In genomic region chr5:149371296-149371962, GRCh38 we compare ENCODE assay signal across 8 cellular contexts. TPM values are rescaled to one million over a fixed set of nuclear protein-coding genes. Genes with fewer than 3 reads are reported as not detected.
DNase-seq lines count a peak whose midpoint lies in the region; ATAC-seq and TF ChIP-seq lines count a peak whose summit lies in the region.

No MANE protein-coding gene starts in this region.

- H3K4me1 ChIP-seq in BE2C = no peaks in the 10 kb centered on the region; the same call in 1 of the 2 replicates

- H3K27me3 ChIP-seq in BE2C = no peaks in the 10 kb centered on the region

- ATAC-seq in GM19025 (IDR thresholded peaks at IDR 0.05; ENCODE audit: low read depth, unreplicated experiment) (peak; percentile 65), HG03159 (IDR thresholded peaks at IDR 0.05; ENCODE audit: unreplicated experiment) (peak; percentile 86)
- ATAC-seq in stimulated activated naive B cell treated with anti-CD40 and anti-IgM and Interleukin-4, amounts not matched to agents 10 μg/mL and 1 μg/mL and 100 μg/mL, for 72 hours (replicated peaks) = peak; percentile 92 to 95

- H3K4me1 Mint-ChIP-seq in stimulated activated naive B cell treated with anti-CD40 and anti-IgM and Interleukin-4, amounts not matched to agents 10 μg/mL and 1 μg/mL and 100 μg/mL, for 72 hours = peaks cover 7 to 18% of the 10 kb centered on the region in 2 donors

- H3K36me3 ChIP-seq in BE2C = no peaks in the 10 kb centered on the region

- no peak overlapping the region for H3K4me3 Mint-ChIP-seq in stimulated activated naive B cell treated with anti-CD40 and anti-IgM and Interleukin-4, amounts not matched to agents 10 μg/mL and 1 μg/mL and 100 μg/mL, for 72 hours

- H3K9me3 ChIP-seq in BE2C = no peaks in the 10 kb centered on the region

- H3K4me3 ChIP-seq in BE2C (ENCODE audit: low read depth, low read length) = no peak overlapping the region

- H3K27me3 Mint-ChIP-seq in stimulated activated naive B cell treated with anti-CD40 and anti-IgM and Interleukin-4, amounts not matched to agents 10 μg/mL and 1 μg/mL and 100 μg/mL, for 72 hours = no peaks in the 10 kb centered on the region

- DNase-seq in BE2C (peak; percentile 78), NCI-H69 (lab: John Stamatoyannopoulos, UW) (peak; percentile 72), mucosa of gallbladder (ENCODE audit: low spot score) (peak; percentile 68)
- peak; percentile 66 to 77 for DNase-seq in activated CD4-positive, alpha-beta T cell treated with anti-CD3 and anti-CD28 coated beads, Interleukin-2, amount 50 U/mL, for 48 hours
- DNase-seq in effector CD8-positive, alpha-beta T cell (lab: John Stamatoyannopoulos, UW) = peak; percentile 45
- DNase-seq in stimulated activated naive B cell treated with anti-CD40 and anti-IgM and Interleukin-4, amounts not matched to agents 10 μg/mL and 1 μg/mL and 100 μg/mL, for 72 hours = peak; percentile 26

- H3K36me3 Mint-ChIP-seq in stimulated activated naive B cell treated with anti-CD40 and anti-IgM and Interleukin-4, amounts not matched to agents 10 μg/mL and 1 μg/mL and 100 μg/mL, for 72 hours = peaks cover 11 to 16% of the 10 kb centered on the region in 2 donors

- H3K9me3 Mint-ChIP-seq in stimulated activated naive B cell treated with anti-CD40 and anti-IgM and Interleukin-4, amounts not matched to agents 10 μg/mL and 1 μg/mL and 100 μg/mL, for 72 hours = no peaks in the 10 kb centered on the region

- TF ChIP-seq CTCF in BE2C (IDR thresholded peaks at IDR 0.05; ENCODE audit: low read depth, low read length) = peak; percentile 91

- no peak overlapping the region for H3K27ac Mint-ChIP-seq in stimulated activated naive B cell treated with anti-CD40 and anti-IgM and Interleukin-4, amounts not matched to agents 10 μg/mL and 1 μg/mL and 100 μg/mL, for 72 hours

RNA-seq across cellular contexts. Expression of gene IL17B, which starts 7.7 kb away (rescaled TPM):
- polyA plus RNA-seq in BE2C (2012; ENCODE audit: insufficient read depth, insufficient read length, low read depth) = 1.1 TPM
- 0.52 TPM for total RNA-seq in mucosa of gallbladder

RNA-seq across cellular contexts. Expression of gene PCYOX1L, which starts 13.6 kb away (rescaled TPM):
- polyA plus RNA-seq in BE2C (2012; ENCODE audit: insufficient read depth, insufficient read length, low read depth) = 65.1 TPM
- total RNA-seq in mucosa of gallbladder = 17.3 TPM

RNA-seq across cellular contexts. Expression of gene GRPEL2, which starts 26.1 kb away (rescaled TPM):
- polyA plus RNA-seq in BE2C (2012; ENCODE audit: insufficient read depth, insufficient read length, low read depth) = 13.0 TPM
- 15.9 TPM for total RNA-seq in mucosa of gallbladder

Comparison
In these comparisons a context has a peak if more than half of its experiments do, and no peak if none do; other contexts are left out.
1. DNase-seq: peak in every context shown above with its lines; median percentile 78 in BE2C; 72 in NCI-H69; 72 in activated CD4-positive, alpha-beta T cell treated with anti-CD3 and anti-CD28 coated beads, Interleukin-2, amount 50 U/mL, for 48 hours; 68 in mucosa of gallbladder; 45 in effector CD8-positive, alpha-beta T cell; 26 in stimulated activated naive B cell treated with anti-CD40 and anti-IgM and Interleukin-4, amounts not matched to agents 10 μg/mL and 1 μg/mL and 100 μg/mL, for 72 hours.